Comparison of ENCODE assay signal across 1 cellular context in the genomic region with DNA sequence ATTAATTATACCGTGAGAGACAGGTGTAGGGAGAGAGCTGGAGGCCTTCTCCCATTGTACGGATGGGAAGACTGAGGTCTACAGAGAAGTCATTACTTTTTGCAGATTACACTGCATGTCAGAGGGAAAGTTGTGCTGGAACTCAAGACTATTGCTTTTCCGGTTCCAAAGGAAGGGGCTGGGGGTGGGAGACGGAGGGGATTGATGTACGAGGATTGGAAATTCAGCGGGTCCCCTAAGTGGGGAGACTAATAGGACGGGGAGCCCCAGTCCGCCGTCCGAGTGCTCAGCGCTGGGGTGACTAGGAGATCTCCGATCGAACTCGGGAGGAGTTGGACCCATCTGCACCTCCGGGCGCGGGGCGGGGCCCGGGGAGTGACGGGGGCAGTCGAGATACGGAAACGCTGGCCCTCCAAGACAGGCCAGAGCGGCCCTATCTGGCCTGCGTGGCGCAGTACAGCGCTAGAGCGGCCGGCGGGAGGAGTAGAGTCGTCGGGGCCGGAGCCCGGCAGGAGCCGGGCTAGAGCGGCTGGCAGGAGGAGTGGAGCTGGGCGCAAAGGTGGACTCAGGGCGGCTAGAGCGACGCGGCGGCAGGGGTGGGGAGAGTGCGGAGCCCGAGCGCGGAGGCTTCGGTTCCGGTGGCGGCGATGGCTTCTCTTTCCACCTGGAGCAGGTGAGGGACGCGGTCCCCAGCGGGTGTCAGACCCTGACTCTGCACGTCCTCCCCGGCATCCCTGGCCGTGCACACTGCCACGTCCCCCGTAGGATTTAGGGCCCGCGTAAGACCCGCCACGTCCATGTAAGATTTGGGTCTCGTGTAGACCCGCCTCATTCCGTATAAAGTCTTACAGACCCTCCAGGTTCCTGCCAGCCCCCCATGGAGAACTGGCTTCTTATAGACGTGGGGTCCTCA.
TF ChIP-seq lines count a peak whose summit lies in the region.

No MANE protein-coding gene starts in this region.

TF ChIP-seq in K562, 482 proteins besides CTCF, POLR2A, EP300 and RAD21 (continued from another document):
- TF ChIP-seq, protein P1, sequence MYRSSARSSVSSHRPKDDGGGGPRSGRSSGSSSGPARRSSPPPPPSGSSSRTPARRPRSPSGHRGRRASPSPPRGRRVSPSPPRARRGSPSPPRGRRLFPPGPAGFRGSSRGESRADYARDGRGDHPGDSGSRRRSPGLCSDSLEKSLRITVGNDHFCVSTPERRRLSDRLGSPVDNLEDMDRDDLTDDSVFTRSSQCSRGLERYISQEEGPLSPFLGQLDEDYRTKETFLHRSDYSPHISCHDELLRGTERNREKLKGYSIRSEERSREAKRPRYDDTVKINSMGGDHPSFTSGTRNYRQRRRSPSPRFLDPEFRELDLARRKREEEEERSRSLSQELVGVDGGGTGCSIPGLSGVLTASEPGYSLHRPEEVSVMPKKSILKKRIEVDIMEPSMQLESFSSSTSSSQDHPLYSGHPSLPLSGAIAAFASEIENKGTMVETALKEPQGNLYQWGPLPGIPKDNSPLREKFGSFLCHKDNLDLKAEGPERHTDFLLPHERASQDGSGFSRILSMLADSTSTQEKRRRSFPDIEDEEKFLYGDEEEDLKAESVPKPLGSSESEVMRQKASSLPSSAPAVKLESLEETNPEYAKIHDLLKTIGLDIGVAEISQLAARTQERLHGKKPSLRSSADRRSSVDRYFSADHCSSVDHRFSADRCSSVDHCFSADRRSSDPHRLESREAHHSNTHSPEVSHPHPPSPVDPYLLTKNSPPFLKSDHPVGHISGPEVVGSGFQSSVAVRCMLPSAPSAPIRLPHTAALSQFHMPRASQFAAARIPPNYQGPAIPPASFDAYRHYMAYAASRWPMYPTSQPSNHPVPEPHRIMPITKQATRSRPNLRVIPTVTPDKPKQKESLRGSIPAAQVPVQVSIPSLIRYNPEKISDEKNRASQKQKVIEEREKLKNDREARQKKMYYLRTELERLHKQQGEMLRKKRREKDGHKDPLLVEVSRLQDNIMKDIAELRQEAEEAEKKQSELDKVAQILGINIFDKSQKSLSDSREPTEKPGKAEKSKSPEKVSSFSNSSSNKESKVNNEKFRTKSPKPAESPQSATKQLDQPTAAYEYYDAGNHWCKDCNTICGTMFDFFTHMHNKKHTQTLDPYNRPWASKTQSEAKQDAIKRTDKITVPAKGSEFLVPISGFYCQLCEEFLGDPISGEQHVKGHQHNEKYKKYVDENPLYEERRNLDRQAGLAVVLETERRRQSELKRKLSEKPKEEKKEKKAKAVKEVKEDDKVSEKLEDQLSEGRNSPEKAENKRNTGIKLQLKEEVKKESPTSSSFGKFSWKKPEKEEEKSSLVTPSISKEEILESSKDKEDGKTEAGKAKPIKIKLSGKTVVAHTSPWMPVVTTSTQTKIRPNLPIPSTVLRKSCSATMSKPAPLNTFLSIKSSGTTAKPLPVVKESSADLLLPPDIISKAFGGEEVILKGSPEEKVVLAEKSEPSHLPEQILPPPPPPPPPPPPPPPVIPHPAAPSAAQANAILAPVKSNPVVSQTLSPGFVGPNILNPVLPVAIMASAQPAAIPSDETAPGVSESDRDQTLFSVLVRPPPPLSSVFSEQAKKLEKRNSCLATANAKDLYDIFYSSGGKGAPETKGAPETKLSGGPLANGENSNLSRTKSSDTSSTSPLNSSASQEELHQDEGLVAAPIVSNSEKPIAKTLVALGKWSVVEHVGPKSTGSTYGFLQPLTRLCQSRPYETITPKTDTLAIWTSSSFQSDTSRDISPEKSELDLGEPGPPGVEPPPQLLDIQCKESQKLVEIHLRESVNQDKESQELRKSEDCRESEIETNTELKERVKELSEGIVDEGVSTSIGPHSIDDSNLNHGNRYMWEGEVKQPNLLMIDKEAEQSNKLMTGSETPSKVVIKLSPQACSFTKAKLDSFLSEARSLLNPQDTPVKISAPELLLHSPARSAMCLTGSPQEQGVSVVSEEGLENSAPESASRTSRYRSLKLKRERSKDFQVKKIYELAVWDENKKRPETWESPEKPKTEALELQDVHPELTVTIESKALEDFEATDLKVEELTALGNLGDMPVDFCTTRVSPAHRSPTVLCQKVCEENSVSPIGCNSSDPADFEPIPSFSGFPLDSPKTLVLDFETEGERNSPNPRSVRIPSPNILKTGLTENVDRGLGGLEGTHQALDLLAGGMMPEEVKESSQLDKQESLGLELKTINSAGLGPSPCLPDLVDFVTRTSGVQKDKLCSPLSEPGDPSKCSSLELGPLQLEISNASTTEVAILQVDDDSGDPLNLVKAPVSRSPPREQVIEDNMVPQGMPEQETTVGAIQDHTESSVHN (IDR thresholded peaks at IDR 0.05; ENCODE audit: borderline replicate concordance in 1 of 2, low read depth in 1 of 2) = no peak
- TF ChIP-seq OTX1 (CRISPR knock-in tag; IDR thresholded peaks at IDR 0.05) (peak; percentile 60; the same call in 1 of the 2 replicates), SRSF1 (IDR thresholded peaks at IDR 0.05; ENCODE audit: low read depth, low read length) (no peak), ZC3H11A (IDR thresholded peaks at IDR 0.05; ENCODE audit: low read depth, low read length) (no peak), RAD51 (IDR thresholded peaks at IDR 0.05; ENCODE audit: borderline replicate concordance, low read depth) (peak; percentile 10; the same call in 1 of the 2 replicates), ZNF121 (CRISPR knock-in tag; conservative IDR thresholded peaks at IDR 0.05) (no peak), ETS2 (tag; IDR thresholded peaks at IDR 0.05; ENCODE audit: borderline replicate concordance, poor library complexity, severe bottlenecking) (no peak), SIN3A (IDR thresholded peaks at IDR 0.05; ENCODE audit: borderline replicate concordance in 2 of 2, control insufficient read depth in 1 of 2, low read depth in 2 of 2, low read length in 2 of 2) (peak; percentile 54; a peak in 3 of 4 replicates), FOXK1 (CRISPR knock-in tag; IDR thresholded peaks at IDR 0.05; ENCODE audit: borderline replicate concordance) (no peak), ZNF124 (CRISPR knock-in tag; IDR thresholded peaks at IDR 0.05) (no peak), ZFP30 (CRISPR knock-in tag; IDR thresholded peaks at IDR 0.05; ENCODE audit: borderline replicate concordance) (no peak), MCM2 (IDR thresholded peaks at IDR 0.05; ENCODE audit: low read depth) (no peak), ZFP1 (CRISPR knock-in tag; IDR thresholded peaks at IDR 0.05) (no peak), GABPA (tag; conservative IDR thresholded peaks at IDR 0.05; ENCODE audit: low read depth) (peak; percentile 84), ZBTB17 (CRISPR knock-in tag; IDR thresholded peaks at IDR 0.05) (peak; percentile 83), TAF9B (IDR thresholded peaks at IDR 0.05; ENCODE audit: partially characterized antibody) (peak; percentile 75), JUNB (CRISPR knock-in tag; conservative IDR thresholded peaks at IDR 0.05) (no peak), TCF7 (IDR thresholded peaks at IDR 0.05; ENCODE audit: borderline replicate concordance) (no peak), ZZZ3 (IDR thresholded peaks at IDR 0.05) (peak; percentile 97), ZNF780A (CRISPR knock-in tag; IDR thresholded peaks at IDR 0.05) (no peak), BCL6 (CRISPR knock-in tag; IDR thresholded peaks at IDR 0.05) (no peak), ZBTB8A (IDR thresholded peaks at IDR 0.05; ENCODE audit: partially characterized antibody) (no peak), STAT5B (CRISPR knock-in tag; IDR thresholded peaks at IDR 0.05) (no peak), MYBL2 (IDR thresholded peaks at IDR 0.05; ENCODE audit: low read depth) (peak; percentile 37; the same call in 1 of the 2 replicates), MYBL2 (CRISPR knock-in tag; IDR thresholded peaks at IDR 0.05; ENCODE audit: borderline replicate concordance) (no peak)
- TF ChIP-seq, protein P2, sequence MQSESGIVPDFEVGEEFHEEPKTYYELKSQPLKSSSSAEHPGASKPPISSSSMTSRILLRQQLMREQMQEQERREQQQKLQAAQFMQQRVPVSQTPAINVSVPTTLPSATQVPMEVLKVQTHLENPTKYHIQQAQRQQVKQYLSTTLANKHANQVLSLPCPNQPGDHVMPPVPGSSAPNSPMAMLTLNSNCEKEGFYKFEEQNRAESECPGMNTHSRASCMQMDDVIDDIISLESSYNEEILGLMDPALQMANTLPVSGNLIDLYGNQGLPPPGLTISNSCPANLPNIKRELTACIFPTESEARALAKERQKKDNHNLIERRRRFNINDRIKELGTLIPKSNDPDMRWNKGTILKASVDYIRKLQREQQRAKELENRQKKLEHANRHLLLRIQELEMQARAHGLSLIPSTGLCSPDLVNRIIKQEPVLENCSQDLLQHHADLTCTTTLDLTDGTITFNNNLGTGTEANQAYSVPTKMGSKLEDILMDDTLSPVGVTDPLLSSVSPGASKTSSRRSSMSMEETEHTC (IDR thresholded peaks at IDR 0.05) = 0 out of 2 replicates have a peak, but pooled peaks have one; percentile 39
- TF ChIP-seq, protein P3, sequence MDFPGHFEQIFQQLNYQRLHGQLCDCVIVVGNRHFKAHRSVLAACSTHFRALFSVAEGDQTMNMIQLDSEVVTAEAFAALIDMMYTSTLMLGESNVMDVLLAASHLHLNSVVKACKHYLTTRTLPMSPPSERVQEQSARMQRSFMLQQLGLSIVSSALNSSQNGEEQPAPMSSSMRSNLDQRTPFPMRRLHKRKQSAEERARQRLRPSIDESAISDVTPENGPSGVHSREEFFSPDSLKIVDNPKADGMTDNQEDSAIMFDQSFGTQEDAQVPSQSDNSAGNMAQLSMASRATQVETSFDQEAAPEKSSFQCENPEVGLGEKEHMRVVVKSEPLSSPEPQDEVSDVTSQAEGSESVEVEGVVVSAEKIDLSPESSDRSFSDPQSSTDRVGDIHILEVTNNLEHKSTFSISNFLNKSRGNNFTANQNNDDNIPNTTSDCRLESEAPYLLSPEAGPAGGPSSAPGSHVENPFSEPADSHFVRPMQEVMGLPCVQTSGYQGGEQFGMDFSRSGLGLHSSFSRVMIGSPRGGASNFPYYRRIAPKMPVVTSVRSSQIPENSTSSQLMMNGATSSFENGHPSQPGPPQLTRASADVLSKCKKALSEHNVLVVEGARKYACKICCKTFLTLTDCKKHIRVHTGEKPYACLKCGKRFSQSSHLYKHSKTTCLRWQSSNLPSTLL (IDR thresholded peaks at IDR 0.05) = no peak
- TF ChIP-seq, protein P4, sequence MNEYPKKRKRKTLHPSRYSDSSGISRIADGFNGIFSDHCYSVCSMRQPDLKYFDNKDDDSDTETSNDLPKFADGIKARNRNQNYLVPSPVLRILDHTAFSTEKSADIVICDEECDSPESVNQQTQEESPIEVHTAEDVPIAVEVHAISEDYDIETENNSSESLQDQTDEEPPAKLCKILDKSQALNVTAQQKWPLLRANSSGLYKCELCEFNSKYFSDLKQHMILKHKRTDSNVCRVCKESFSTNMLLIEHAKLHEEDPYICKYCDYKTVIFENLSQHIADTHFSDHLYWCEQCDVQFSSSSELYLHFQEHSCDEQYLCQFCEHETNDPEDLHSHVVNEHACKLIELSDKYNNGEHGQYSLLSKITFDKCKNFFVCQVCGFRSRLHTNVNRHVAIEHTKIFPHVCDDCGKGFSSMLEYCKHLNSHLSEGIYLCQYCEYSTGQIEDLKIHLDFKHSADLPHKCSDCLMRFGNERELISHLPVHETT (CRISPR knock-in tag; conservative IDR thresholded peaks at IDR 0.05 in 1 of 2, IDR thresholded peaks at IDR 0.05 in 1 of 2) = peak in 1 of 2 experiments; percentile 96; a peak in 2 of 4 replicates
- TF ChIP-seq, protein P5, sequence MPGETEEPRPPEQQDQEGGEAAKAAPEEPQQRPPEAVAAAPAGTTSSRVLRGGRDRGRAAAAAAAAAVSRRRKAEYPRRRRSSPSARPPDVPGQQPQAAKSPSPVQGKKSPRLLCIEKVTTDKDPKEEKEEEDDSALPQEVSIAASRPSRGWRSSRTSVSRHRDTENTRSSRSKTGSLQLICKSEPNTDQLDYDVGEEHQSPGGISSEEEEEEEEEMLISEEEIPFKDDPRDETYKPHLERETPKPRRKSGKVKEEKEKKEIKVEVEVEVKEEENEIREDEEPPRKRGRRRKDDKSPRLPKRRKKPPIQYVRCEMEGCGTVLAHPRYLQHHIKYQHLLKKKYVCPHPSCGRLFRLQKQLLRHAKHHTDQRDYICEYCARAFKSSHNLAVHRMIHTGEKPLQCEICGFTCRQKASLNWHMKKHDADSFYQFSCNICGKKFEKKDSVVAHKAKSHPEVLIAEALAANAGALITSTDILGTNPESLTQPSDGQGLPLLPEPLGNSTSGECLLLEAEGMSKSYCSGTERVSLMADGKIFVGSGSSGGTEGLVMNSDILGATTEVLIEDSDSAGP (CRISPR knock-in tag; IDR thresholded peaks at IDR 0.05) = no peak
TF ChIP-seq in K562: peak in this region for 184.
